23 cellular contexts compared by ENCODE assay signal in the genomic region with DNA sequence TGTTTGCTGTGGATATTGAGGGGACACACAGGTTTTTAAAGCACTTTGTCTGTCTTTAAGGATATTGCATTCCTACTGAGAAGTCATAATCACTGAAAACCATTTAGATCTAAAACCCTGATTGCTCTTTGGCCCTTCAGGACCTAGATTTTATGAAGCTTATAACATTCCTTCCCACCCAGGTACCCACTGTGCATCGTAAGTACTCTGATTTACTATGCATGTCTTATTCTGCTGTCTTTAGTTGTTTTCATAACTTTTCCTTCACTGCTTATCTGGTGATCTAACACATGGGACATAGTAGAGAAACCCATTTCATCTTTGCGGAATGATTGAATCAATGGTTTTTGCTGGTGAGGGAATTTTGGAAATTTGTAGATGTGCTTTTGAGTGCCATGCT.
"Had no signal": no experiment of that assay in that cellular context is flagged by ENCODE, and none has a peak within 500 bp of the region (broad histone marks: within the 10 kb centered on the region; RNA-seq: fewer than 3 reads in every experiment).

No MANE protein-coding gene starts in this region.

- FAIRE-seq: colon, endometrium, endothelial cell of umbilical vein, frontal cortex had no signal

- DNase-seq: colonic mucosa; cortex of kidney; dermis blood vessel endothelial cell; dorsolateral prefrontal cortex; effector CD4-positive, alpha-beta T cell; effector CD8-positive, alpha-beta T cell; effector memory CD4-positive, alpha-beta T cell; effector memory CD8-positive, alpha-beta T cell; endodermal cell; erythroblast; esophagus squamous epithelium; foreskin fibroblast; foreskin keratinocyte; foreskin melanocyte; gastrocnemius medialis; glutamatergic neuron; head of caudate nucleus; heart left ventricle; heart right ventricle had no signal
